Comparison of ENCODE assay signal across 15 cellular contexts in genomic region chrX:149145845-149146285, GRCh38.
DNase-seq lines count a peak whose midpoint lies in the region; ATAC-seq, FAIRE-seq and TF ChIP-seq lines count a peak whose summit lies in the region.
"Had no signal": no experiment of that assay in that cellular context is flagged by ENCODE, and none has a peak within 500 bp of the region (broad histone marks: within the 10 kb centered on the region; RNA-seq: fewer than 3 reads in every experiment).

No MANE protein-coding gene starts in this region.

- CTCF ChIA-PET in GM12878 (lab: Yijun Ruan, JAX): interaction anchor here (0.7 to 1.3 kb wide), 4 partner anchors 9 to 141 kb away, joined by 3 to 4 read pairs (median 3); no protein-coding TSS in a partner anchor

- peak in 1 of 2 experiments; percentile 17; a peak in 1 of 4 replicates for TF ChIP-seq EP300 in GM12878 (IDR thresholded peaks at IDR 0.05; ENCODE audit: borderline replicate concordance in 1 of 2, control insufficient read depth in 1 of 2, low read depth in 2 of 2, low read length in 2 of 2)

- no peaks in the 10 kb centered on the region for H3K36me3 Mint-ChIP-seq in stimulated activated effector memory CD8-positive, alpha-beta T cell treated with anti-CD3 and anti-CD28 coated beads, Interleukin-12 subunit alpha, Interleukin-12 subunit beta, amount 100 ng/mL, for 72 hours
- H3K36me3 Mint-ChIP-seq in activated naive CD8-positive, alpha-beta T cell treated with anti-CD3 and anti-CD28 coated beads, Interleukin-2, amount 50 U/mL, for 24 hours (ENCODE audit: low read depth): no peaks in the 10 kb centered on the region
- H3K36me3 Mint-ChIP-seq: WTC11 had no signal

- peak; percentile 63 for ATAC-seq in GM21723 (IDR thresholded peaks at IDR 0.05; ENCODE audit: unreplicated experiment)
- ATAC-seq in GM12878: peak; percentile 92
- ATAC-seq in heart right ventricle: no peak
- ATAC-seq in esophagus mucosa: no peak
- no peak for ATAC-seq in stimulated activated effector memory CD8-positive, alpha-beta T cell treated with anti-CD3 and anti-CD28 coated beads, Interleukin-12 subunit alpha, Interleukin-12 subunit beta, amount 100 ng/mL, for 72 hours
- no peak for ATAC-seq in activated naive CD8-positive, alpha-beta T cell treated with anti-CD3 and anti-CD28 coated beads, Interleukin-2, amount 50 U/mL, for 24 hours
- ATAC-seq: activated T-cell treated with anti-CD3 and anti-CD28 coated beads, Interleukin-2, amount 50 U/mL, for 4 hours; WTC11 had no signal

- no peak overlapping the region for H3K4me2 ChIP-seq in GM12878 (ENCODE audit: control insufficient read depth, insufficient read depth)

- H4K20me1 ChIP-seq in GM12878 (ENCODE audit: control insufficient read depth, insufficient read depth): no peaks in the 10 kb centered on the region

- no peaks in the 10 kb centered on the region; the same call in 2 of the 3 replicates for H3K9me3 ChIP-seq in GM12878 (replicated peaks; ENCODE audit: control insufficient read depth, insufficient read depth, low read length)
- H3K9me3 ChIP-seq in heart right ventricle: peaks cover 0 to 7% (median 0%) of the 10 kb centered on the region in 11 donors
- H3K9me3 ChIP-seq: SJSA1 had no signal

- no peak overlapping the region for H3K27ac Mint-ChIP-seq in stimulated activated effector memory CD8-positive, alpha-beta T cell treated with anti-CD3 and anti-CD28 coated beads, Interleukin-12 subunit alpha, Interleukin-12 subunit beta, amount 100 ng/mL, for 72 hours
- no peak overlapping the region for H3K27ac Mint-ChIP-seq in activated naive CD8-positive, alpha-beta T cell treated with anti-CD3 and anti-CD28 coated beads, Interleukin-2, amount 50 U/mL, for 24 hours
- H3K27ac Mint-ChIP-seq: stimulated activated naive CD8-positive, alpha-beta T cell treated with anti-CD3 and anti-CD28 coated beads, Interleukin-15, Interleukin-2, amounts not matched to agents 100 ng/mL and 50 ng/mL, for 24 hours; WTC11 had no signal

- no peak overlapping the region for H3K4me3 Mint-ChIP-seq in stimulated activated effector memory CD8-positive, alpha-beta T cell treated with anti-CD3 and anti-CD28 coated beads, Interleukin-12 subunit alpha, Interleukin-12 subunit beta, amount 100 ng/mL, for 72 hours
- H3K4me3 Mint-ChIP-seq in activated naive CD8-positive, alpha-beta T cell treated with anti-CD3 and anti-CD28 coated beads, Interleukin-2, amount 50 U/mL, for 24 hours: no peak overlapping the region
- H3K4me3 Mint-ChIP-seq: activated T-cell treated with anti-CD3 and anti-CD28 coated beads, Interleukin-2, amount 50 U/mL, for 4 hours; stimulated activated naive CD8-positive, alpha-beta T cell treated with anti-CD3 and anti-CD28 coated beads, Interleukin-15, Interleukin-2, amounts not matched to agents 100 ng/mL and 50 ng/mL, for 24 hours; WTC11 had no signal

- in situ Hi-C loops in GM12878 (cut with MboI): no loop called here

- 0% methylated on average over 3 of the region's 3 CpGs for WGBS in GM12878 (ENCODE audit: insufficient coverage, insufficient replicate concordance, low lambda C conversion rate, missing lambda C conversion rate)
- WGBS in heart right ventricle, 2 donors: 61 to 65% methylated on average over 3 of the region's 3 CpGs

- no peaks in the 10 kb centered on the region for H3K27me3 Mint-ChIP-seq in activated naive CD8-positive, alpha-beta T cell treated with anti-CD3 and anti-CD28 coated beads, Interleukin-2, amount 50 U/mL, for 24 hours
- H3K27me3 Mint-ChIP-seq: stimulated activated naive CD8-positive, alpha-beta T cell treated with anti-CD3 and anti-CD28 coated beads, Interleukin-15, Interleukin-2, amounts not matched to agents 100 ng/mL and 50 ng/mL, for 24 hours had no signal

- H3K27me3 ChIP-seq in GM12878 (replicated peaks in 1 of 2; ENCODE audit: control insufficient read depth in 2 of 2, insufficient read depth in 2 of 2, low read length in 1 of 2) (no peaks in the 10 kb centered on the region), heart right ventricle (no peaks in the 10 kb centered on the region)
- H3K27me3 ChIP-seq: SJSA1 had no signal

- no peak overlapping the region for H2AFZ ChIP-seq in GM12878 (ENCODE audit: control insufficient read depth, low read depth, low read length)

- H3K9me3 Mint-ChIP-seq in stimulated activated effector memory CD8-positive, alpha-beta T cell treated with anti-CD3 and anti-CD28 coated beads, Interleukin-12 subunit alpha, Interleukin-12 subunit beta, amount 100 ng/mL, for 72 hours: no peaks in the 10 kb centered on the region
- H3K9me3 Mint-ChIP-seq in activated naive CD8-positive, alpha-beta T cell treated with anti-CD3 and anti-CD28 coated beads, Interleukin-2, amount 50 U/mL, for 24 hours: no peaks in the 10 kb centered on the region
- H3K9me3 Mint-ChIP-seq: activated T-cell treated with anti-CD3 and anti-CD28 coated beads, Interleukin-2, amount 50 U/mL, for 4 hours; stimulated activated naive CD8-positive, alpha-beta T cell treated with anti-CD3 and anti-CD28 coated beads, Interleukin-15, Interleukin-2, amounts not matched to agents 100 ng/mL and 50 ng/mL, for 24 hours; WTC11 had no signal

- BruUV-seq in GM12878 (replicated peaks; lab: Mats Ljungman, UMichigan): no TSS peak

- no peak overlapping the region for H3K27ac ChIP-seq in GM12878 (ENCODE audit: control insufficient read depth, insufficient read depth)
- no peak overlapping the region for H3K27ac ChIP-seq in heart right ventricle
- H3K27ac ChIP-seq: SJSA1 had no signal

- DNase-seq in CMK (ENCODE audit: low read depth): peak; percentile 2
- DNase-seq in Kasumi-1 (lab: John Stamatoyannopoulos, UW): peak; percentile 11 to 38
- no peak for DNase-seq in GM12878 (ENCODE audit: low read depth, low spot score)
- no peak for DNase-seq in heart right ventricle
- no peak for DNase-seq in stimulated activated effector memory CD8-positive, alpha-beta T cell treated with anti-CD3 and anti-CD28 coated beads, Interleukin-12 subunit alpha, Interleukin-12 subunit beta, amount 100 ng/mL, for 72 hours (ENCODE audit: low spot score in 2 of 2)
- no peak for DNase-seq in activated naive CD8-positive, alpha-beta T cell treated with anti-CD3 and anti-CD28 coated beads, Interleukin-2, amount 50 U/mL, for 24 hours
- DNase-seq: activated T-cell treated with anti-CD3 and anti-CD28 coated beads, Interleukin-2, amount 50 U/mL, for 4 hours; amniotic stem cell; NCI-H1105; NCI-H526 had no signal

- RAD21 ChIA-PET in GM12878 (lab: Charles Lee; ENCODE audit: unreplicated experiment): interaction anchor here (0.6 to 2.2 kb wide), 6 partner anchors 26 to 142 kb away, joined by 3 to 11 read pairs (median 4); no protein-coding TSS in a partner anchor

- H3K4me1 ChIP-seq in GM12878 (ENCODE audit: control insufficient read depth, insufficient read depth, low read length) (no peaks in the 10 kb centered on the region), heart right ventricle (no peaks in the 10 kb centered on the region)
- H3K4me1 ChIP-seq: SJSA1 had no signal

- TF ChIP-seq POLR2A in GM12878 (IDR thresholded peaks at IDR 0.05; ENCODE audit: low read depth, low read length): no peak

- H3K4me1 Mint-ChIP-seq in stimulated activated effector memory CD8-positive, alpha-beta T cell treated with anti-CD3 and anti-CD28 coated beads, Interleukin-12 subunit alpha, Interleukin-12 subunit beta, amount 100 ng/mL, for 72 hours: no peaks in the 10 kb centered on the region
- H3K4me1 Mint-ChIP-seq in activated naive CD8-positive, alpha-beta T cell treated with anti-CD3 and anti-CD28 coated beads, Interleukin-2, amount 50 U/mL, for 24 hours: no peaks in the 10 kb centered on the region
- H3K4me1 Mint-ChIP-seq: WTC11 had no signal

- H3K79me2 ChIP-seq in GM12878 (ENCODE audit: control insufficient read depth, insufficient read depth, low read length): no peaks in the 10 kb centered on the region

- FAIRE-seq in GM12878 (lab: Jason Lieb, UNC): no peak

- H3K36me3 ChIP-seq in GM12878 (ENCODE audit: control insufficient read depth in 2 of 2, insufficient read depth in 2 of 2, low read length in 1 of 2) (no peaks in the 10 kb centered on the region), heart right ventricle (no peaks in the 10 kb centered on the region)
- H3K36me3 ChIP-seq: SJSA1 had no signal

- H3K9ac ChIP-seq in GM12878 (ENCODE audit: control insufficient read depth, insufficient read depth, low read length): no peak overlapping the region

- POLR2A ChIA-PET in GM12878 (lab: Charles Lee): interaction anchor here (0.6 to 1.2 kb wide), 4 partner anchors 20 to 141 kb away, joined by 3 to 11 read pairs (median 4); no protein-coding TSS in a partner anchor

- TF ChIP-seq CTCF in GM12878 (IDR thresholded peaks at IDR 0.05 in 2 of 3, conservative IDR thresholded peaks at IDR 0.05 in 1 of 3; ENCODE audit: control insufficient read depth in 2 of 3, extremely low read depth in 1 of 3, insufficient read depth in 1 of 3, low read depth in 3 of 3, low read length in 3 of 3) (no peak), heart right ventricle (IDR thresholded peaks at IDR 0.05) (no peak)

- intact Hi-C loops in GM12878 (cut with micrococcal nuclease; ENCODE audit: unreplicated experiment) (loop anchor here (1.0 to 5.0 kb wide), 2 partner anchors 53 to 141 kb away; no protein-coding TSS in a partner anchor), heart right ventricle (cut with DNase I) (no loop called here)

- no peak for TF ChIP-seq RAD21 in GM12878 (IDR thresholded peaks at IDR 0.05; ENCODE audit: insufficient read depth, low read depth, low read length)

- H3K4me3 ChIP-seq in GM12878: no peak overlapping the region
- H3K4me3 ChIP-seq in heart right ventricle: no peak overlapping the region
- H3K4me3 ChIP-seq: SJSA1 had no signal

- SMC1A ChIA-PET in GM12878 (lab: Charles Lee; ENCODE audit: uncharacterized antibody, unreplicated experiment): interaction anchor here (0.9 to 4.2 kb wide), 11 partner anchors 9 to 141 kb away, joined by 3 to 19 read pairs (median 6); no protein-coding TSS in a partner anchor

TF ChIP-seq in GM12878, 131 proteins besides CTCF, POLR2A, EP300 and RAD21 (continues in another document):
- TF ChIP-seq, protein P1, sequence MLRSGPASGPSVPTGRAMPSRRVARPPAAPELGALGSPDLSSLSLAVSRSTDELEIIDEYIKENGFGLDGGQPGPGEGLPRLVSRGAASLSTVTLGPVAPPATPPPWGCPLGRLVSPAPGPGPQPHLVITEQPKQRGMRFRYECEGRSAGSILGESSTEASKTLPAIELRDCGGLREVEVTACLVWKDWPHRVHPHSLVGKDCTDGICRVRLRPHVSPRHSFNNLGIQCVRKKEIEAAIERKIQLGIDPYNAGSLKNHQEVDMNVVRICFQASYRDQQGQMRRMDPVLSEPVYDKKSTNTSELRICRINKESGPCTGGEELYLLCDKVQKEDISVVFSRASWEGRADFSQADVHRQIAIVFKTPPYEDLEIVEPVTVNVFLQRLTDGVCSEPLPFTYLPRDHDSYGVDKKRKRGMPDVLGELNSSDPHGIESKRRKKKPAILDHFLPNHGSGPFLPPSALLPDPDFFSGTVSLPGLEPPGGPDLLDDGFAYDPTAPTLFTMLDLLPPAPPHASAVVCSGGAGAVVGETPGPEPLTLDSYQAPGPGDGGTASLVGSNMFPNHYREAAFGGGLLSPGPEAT (IDR thresholded peaks at IDR 0.05; ENCODE audit: low read depth): peak; percentile 75

Comparison
In these comparisons a context has a peak if more than half of its experiments do, and no peak if none do; other contexts are left out.
1. DNase-seq: peak in CMK (single experiment) and Kasumi-1 (2 of 2); none in GM12878 (single experiment), heart right ventricle (0 of 2), stimulated activated effector memory CD8-positive, alpha-beta T cell treated with anti-CD3 and anti-CD28 coated beads, Interleukin-12 subunit alpha, Interleukin-12 subunit beta, amount 100 ng/mL, for 72 hours (0 of 2) and activated naive CD8-positive, alpha-beta T cell treated with anti-CD3 and anti-CD28 coated beads, Interleukin-2, amount 50 U/mL, for 24 hours (single experiment).
2. ATAC-seq: peak in GM21723 (single experiment) and GM12878 (single experiment); none in heart right ventricle (0 of 8), esophagus mucosa (single experiment), stimulated activated effector memory CD8-positive, alpha-beta T cell treated with anti-CD3 and anti-CD28 coated beads, Interleukin-12 subunit alpha, Interleukin-12 subunit beta, amount 100 ng/mL, for 72 hours (single experiment) and activated naive CD8-positive, alpha-beta T cell treated with anti-CD3 and anti-CD28 coated beads, Interleukin-2, amount 50 U/mL, for 24 hours (single experiment).